In the genomic region with DNA sequence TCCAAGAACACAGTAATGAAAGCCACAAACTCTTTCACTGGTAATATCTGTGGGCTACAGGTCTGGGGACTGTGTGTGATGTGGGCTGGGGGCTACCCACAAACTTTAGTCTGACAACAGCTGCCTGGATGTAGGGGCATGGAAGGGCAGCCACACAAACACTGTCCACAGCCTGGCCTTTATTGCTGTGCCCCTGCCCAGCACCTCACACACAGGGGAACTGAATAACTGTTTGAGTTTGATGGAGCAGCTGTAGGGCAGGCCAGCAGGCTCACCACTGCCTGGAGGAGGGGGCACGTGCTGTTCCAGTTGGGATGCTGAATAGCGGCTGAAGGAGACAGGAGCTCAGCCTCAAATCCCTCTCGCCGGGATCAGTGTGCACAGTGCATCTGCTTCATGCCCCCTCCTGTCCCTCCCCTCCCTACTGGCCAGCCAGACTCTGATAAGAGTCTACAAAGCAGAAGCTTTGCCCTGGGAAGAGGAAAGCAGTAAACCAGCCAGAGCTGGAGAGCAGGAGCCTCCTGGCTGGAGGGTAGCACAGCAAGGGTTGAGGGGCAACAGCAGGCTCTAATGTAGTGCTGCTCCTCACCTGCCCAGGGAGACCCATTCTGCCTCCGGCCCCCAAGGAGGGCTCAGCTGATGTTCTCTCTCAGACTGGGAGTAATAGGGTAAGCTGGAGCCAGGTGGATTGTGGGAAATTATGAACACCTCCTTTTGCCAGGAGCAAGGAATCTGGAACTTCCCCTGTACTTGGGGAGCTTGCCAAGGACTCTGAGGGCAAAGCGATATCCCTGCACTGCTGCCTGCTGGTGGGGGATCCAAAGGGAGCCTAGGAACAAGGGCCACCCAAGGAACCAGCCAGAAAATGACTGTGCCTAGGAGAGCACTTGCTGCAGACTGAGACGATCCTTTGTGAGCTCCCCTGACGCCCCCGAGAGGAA, we compare ENCODE assay signal across 18 cellular contexts.
A peak's percentile ranks its signal among the peaks of the same experiment; 100 is the strongest.
DNase-seq lines count a peak whose midpoint lies in the region; ATAC-seq, FAIRE-seq and TF ChIP-seq lines count a peak whose summit lies in the region.
"Had no signal": no experiment of that assay in that cellular context is flagged by ENCODE, and none has a peak within 500 bp of the region (broad histone marks: within the 10 kb centered on the region; RNA-seq: fewer than 3 reads in every experiment).

No MANE protein-coding gene starts in this region.

- POLR2A ChIA-PET in activated CD8-positive, alpha-beta T cell treated with anti-CD3 and anti-CD28 coated beads for 36 hours (lab: Charles Lee): interaction anchor here (0.6 kb wide), 1 partner anchor 12 kb away, joined by 3 read pairs; no protein-coding TSS in a partner anchor

- FAIRE-seq in kidney (lab: Jason Lieb, UNC): no peak
- FAIRE-seq: endometrium had no signal

- peak in 2 of 7 experiments; percentile 15 to 24 for TF ChIP-seq CTCF in body of pancreas (IDR thresholded peaks at IDR 0.05)
- no peak for TF ChIP-seq CTCF in kidney (IDR thresholded peaks at IDR 0.05; ENCODE audit: borderline replicate concordance, extremely low read depth, insufficient read depth)
- peak in 1 of 7 experiments; percentile 15 for TF ChIP-seq CTCF in stomach (IDR thresholded peaks at IDR 0.05)
- TF ChIP-seq CTCF in activated CD8-positive, alpha-beta T cell treated with anti-CD3 and anti-CD28 coated beads for 36 hours (IDR thresholded peaks at IDR 0.05): no peak
- no peak for TF ChIP-seq CTCF in gastrocnemius medialis (IDR thresholded peaks at IDR 0.05 in 4 of 5, conservative IDR thresholded peaks at IDR 0.05 in 1 of 5)

- no peak for TF ChIP-seq EP300 in stomach (IDR thresholded peaks at IDR 0.05)

- DNase-seq in DMS 273 (lab: John Stamatoyannopoulos, UW; ENCODE audit: unreplicated experiment) (peak; percentile 26), DMS 273 treated with DMSO at 0.1 percent for 48 hours (lab: John Stamatoyannopoulos, UW) (no peak), body of pancreas (peak in 3 of 4 donors; percentile 52 to 69 (median 64)), kidney (no peak), stomach (peak; percentile 59), gastrocnemius medialis (no peak)
- no peak for DNase-seq in activated CD8-positive, alpha-beta T cell treated with anti-CD3 and anti-CD28 coated beads for 36 hours
- DNase-seq: activated effector memory CD4-positive, alpha-beta T cell treated with Interleukin-2 at 50 U/mL for 16 hours; amniotic stem cell; NCI-H774; RPMI8226; spleen had no signal

- ATAC-seq in body of pancreas (no peak), gastrocnemius medialis (no peak), GM19328 (IDR thresholded peaks at IDR 0.05; ENCODE audit: unreplicated experiment) (no peak)
- ATAC-seq in activated CD8-positive, alpha-beta T cell treated with anti-CD3 and anti-CD28 coated beads for 36 hours: no peak

- no peak overlapping the region for H3K27ac Mint-ChIP-seq in activated CD8-positive, alpha-beta T cell treated with anti-CD3 and anti-CD28 coated beads for 36 hours
- H3K27ac Mint-ChIP-seq: T-helper 1 cell treated with Interleukin-12 subunit alpha and Interleukin-12 subunit beta and Interleukin-4 antibody, amounts not matched to agents 30 μg/mL and 1 μg/mL, for 36 hours had no signal

- no peaks in the 10 kb centered on the region for H3K9me3 ChIP-seq in body of pancreas
- no peaks in the 10 kb centered on the region for H3K9me3 ChIP-seq in kidney (ENCODE audit: control insufficient read depth in 1 of 2, low read length in 2 of 2)
- H3K9me3 ChIP-seq in stomach: no peaks in the 10 kb centered on the region
- no peaks in the 10 kb centered on the region for H3K9me3 ChIP-seq in gastrocnemius medialis
- H3K9me3 ChIP-seq: spleen, tibial nerve had no signal

- H3K4me3 ChIP-seq in body of pancreas: no peak overlapping the region
- H3K4me3 ChIP-seq in kidney (ENCODE audit: low read length in 2 of 2): peak overlapping the region in 1 of 2 donors; percentile 14
- H3K4me3 ChIP-seq in stomach: no peak overlapping the region
- no peak overlapping the region for H3K4me3 ChIP-seq in gastrocnemius medialis
- H3K4me3 ChIP-seq: spleen, tibial nerve had no signal

- CTCF ChIA-PET in activated CD8-positive, alpha-beta T cell treated with anti-CD3 and anti-CD28 coated beads for 36 hours (lab: Charles Lee): interaction anchor here (1.2 to 2.7 kb wide), 2 partner anchors 80 to 523 kb away, joined by 3 to 14 read pairs; no protein-coding TSS in a partner anchor

- H3K9me3 Mint-ChIP-seq in activated CD8-positive, alpha-beta T cell treated with anti-CD3 and anti-CD28 coated beads for 36 hours: no peaks in the 10 kb centered on the region
- H3K9me3 Mint-ChIP-seq: T-helper 1 cell treated with Interleukin-12 subunit alpha and Interleukin-12 subunit beta and Interleukin-4 antibody, amounts not matched to agents 30 μg/mL and 1 μg/mL, for 36 hours had no signal

- no peaks in the 10 kb centered on the region for H3K36me3 ChIP-seq in body of pancreas (replicated peaks in 1 of 2; ENCODE audit: insufficient read depth in 1 of 2, low read depth in 2 of 2)
- H3K36me3 ChIP-seq in kidney (ENCODE audit: control insufficient read depth in 1 of 2, insufficient read depth in 2 of 2, low read length in 2 of 2): no peaks in the 10 kb centered on the region
- no peaks in the 10 kb centered on the region for H3K36me3 ChIP-seq in stomach
- no peaks in the 10 kb centered on the region for H3K36me3 ChIP-seq in gastrocnemius medialis
- H3K36me3 ChIP-seq: spleen, tibial nerve had no signal

- H3K36me3 Mint-ChIP-seq in activated CD8-positive, alpha-beta T cell treated with anti-CD3 and anti-CD28 coated beads for 36 hours (ENCODE audit: low read depth): no peaks in the 10 kb centered on the region

- H3K27me3 ChIP-seq in body of pancreas (no peaks in the 10 kb centered on the region), stomach (no peaks in the 10 kb centered on the region), gastrocnemius medialis (peaks cover 0 to 4% (median 3%) of the 10 kb centered on the region in 3 donors)
- H3K27me3 ChIP-seq: tibial nerve had no signal

- H3K4me3 Mint-ChIP-seq in activated CD8-positive, alpha-beta T cell treated with anti-CD3 and anti-CD28 coated beads for 36 hours: no peak overlapping the region
- H3K4me3 Mint-ChIP-seq: T-helper 1 cell treated with Interleukin-12 subunit alpha and Interleukin-12 subunit beta and Interleukin-4 antibody, amounts not matched to agents 30 μg/mL and 1 μg/mL, for 36 hours had no signal

- in situ Hi-C loops in gastrocnemius medialis (cut with MboI; ENCODE audit: low sequenced_read_pairs in 4 of 4): no loop called here

- no peaks in the 10 kb centered on the region for H3K27me3 Mint-ChIP-seq in activated CD8-positive, alpha-beta T cell treated with anti-CD3 and anti-CD28 coated beads for 36 hours

- H3K9ac ChIP-seq in kidney (ENCODE audit: low read length in 2 of 2): no peak overlapping the region
- H3K9ac ChIP-seq: parathyroid adenoma had no signal

- peaks cover 22% of the 10 kb centered on the region for H3K4me1 Mint-ChIP-seq in activated CD8-positive, alpha-beta T cell treated with anti-CD3 and anti-CD28 coated beads for 36 hours (ENCODE audit: low read depth)

- H3K4me1 ChIP-seq in body of pancreas: peaks cover 85% of the 10 kb centered on the region
- peaks cover 60 to 73% of the 10 kb centered on the region in 2 donors for H3K4me1 ChIP-seq in kidney (ENCODE audit: control insufficient read depth in 1 of 2, insufficient read depth in 1 of 2, low read depth in 1 of 2, low read length in 2 of 2)
- H3K4me1 ChIP-seq in stomach: peaks cover 85 to 100% (median 96%) of the 10 kb centered on the region in 4 donors
- peaks cover 7 to 8% of the 10 kb centered on the region in 2 donors for H3K4me1 ChIP-seq in gastrocnemius medialis

- intact Hi-C loops in body of pancreas (cut with DNase I) (no loop called here), kidney (cut with DNase I) (no loop called here), stomach (cut with DNase I; ENCODE audit: low total_unique reads) (no loop called here), gastrocnemius medialis (cut with DNase I; ENCODE audit: low total_unique reads) (no loop called here)
- intact Hi-C loops in activated CD8-positive, alpha-beta T cell treated with anti-CD3 and anti-CD28 coated beads for 36 hours (cut with micrococcal nuclease): no loop called here

- 54 to 61% methylated on average over 8 to 9 of the region's 9 CpGs for WGBS in body of pancreas, 2 donors
- WGBS in stomach, 5 donors: 28 to 53% (median 35%) methylated on average over 9 of the region's 9 CpGs

- TF ChIP-seq POLR2A in body of pancreas (IDR thresholded peaks at IDR 0.05) (no peak), stomach (IDR thresholded peaks at IDR 0.05) (no peak), gastrocnemius medialis (IDR thresholded peaks at IDR 0.05) (no peak)

- H3K27ac ChIP-seq in body of pancreas (peak overlapping the region in 3 of 4 donors; percentile 24 to 92 (median 38)), kidney (ENCODE audit: low read depth in 2 of 2, low read length in 2 of 2) (peak overlapping the region; percentile 16 to 45), stomach (peak overlapping the region; percentile 43 to 88 (median 62)), gastrocnemius medialis (no peak overlapping the region)
- H3K27ac ChIP-seq: 22Rv1, parathyroid adenoma had no signal

Comparison
In these comparisons a context has a peak if more than half of its experiments do, and no peak if none do; other contexts are left out.
1. DNase-seq: peak in DMS 273 (single experiment), body of pancreas (3 of 4) and stomach (single experiment); none in DMS 273 treated with DMSO at 0.1 percent for 48 hours (single experiment), kidney (single experiment), activated CD8-positive, alpha-beta T cell treated with anti-CD3 and anti-CD28 coated beads for 36 hours (single experiment) and gastrocnemius medialis (0 of 2).
2. H3K27ac ChIP-seq: peak in body of pancreas (3 of 4), kidney (2 of 2) and stomach (5 of 5); none in gastrocnemius medialis (0 of 4).